ENCODE assay signal across 1 cellular context in genomic region chr5:54703568-54704255, GRCh38.
TF ChIP-seq lines count a peak whose summit lies in the region.

No MANE protein-coding gene starts in this region.

TF ChIP-seq in IMR-90, 13 proteins besides CTCF, POLR2A, EP300 and RAD21 (continued from another document):
- TF ChIP-seq NFE2L2 (IDR thresholded peaks at IDR 0.05; ENCODE audit: low read depth, low read length) (no peak), MXI1 (IDR thresholded peaks at IDR 0.05; ENCODE audit: borderline replicate concordance, low read depth, low read length) (no peak), SMC3 (IDR thresholded peaks at IDR 0.05; ENCODE audit: low read depth, low read length) (no peak), MAZ (IDR thresholded peaks at IDR 0.05; ENCODE audit: borderline replicate concordance, low read depth, low read length) (no peak), CHD1 (IDR thresholded peaks at IDR 0.05; ENCODE audit: low read depth, low read length) (no peak), FOS (IDR thresholded peaks at IDR 0.05; ENCODE audit: low read depth, low read length) (no peak), USF2 (IDR thresholded peaks at IDR 0.05; ENCODE audit: low read depth, low read length) (no peak), RCOR1 (IDR thresholded peaks at IDR 0.05; ENCODE audit: insufficient replicate concordance, low read length) (no peak), BHLHE40 (IDR thresholded peaks at IDR 0.05; ENCODE audit: low read depth, low read length) (no peak), RFX5 (IDR thresholded peaks at IDR 0.05; ENCODE audit: low read depth, low read length) (no peak)
